In the genomic region with DNA sequence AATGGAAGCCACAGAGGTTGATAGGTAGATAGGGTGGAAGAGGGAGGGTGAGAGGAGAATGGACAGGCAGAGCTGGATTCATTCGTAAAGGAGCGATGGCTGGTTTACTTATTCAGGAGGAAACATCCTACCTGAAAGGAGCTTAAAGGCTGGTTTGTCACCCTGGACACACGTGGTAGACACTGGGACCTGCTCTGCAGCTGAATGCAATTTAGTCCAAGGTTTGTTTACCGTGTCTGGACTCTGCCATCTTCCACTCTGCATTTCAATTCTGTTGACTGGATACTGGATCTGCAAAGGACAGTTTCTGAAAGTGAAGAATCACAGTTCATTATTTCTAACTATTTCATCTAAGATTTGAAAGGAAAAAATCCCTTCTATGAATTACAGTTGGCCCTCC, we compare ENCODE assay signal across 14 cellular contexts. TPM values are rescaled to one million over a fixed set of nuclear protein-coding genes. Genes with fewer than 3 reads are reported as not detected.
"Had no signal": no experiment of that assay in that cellular context is flagged by ENCODE, and none has a peak within 500 bp of the region (broad histone marks: within the 10 kb centered on the region; RNA-seq: fewer than 3 reads in every experiment).

No MANE protein-coding gene starts in this region.

RNA-seq across cellular contexts. Expression of a gene that starts 15.6 kb away (rescaled TPM):
- total RNA-seq: activated B cell treated with CpG ODN at 0.5 μM for 24 hours; activated CD4-positive, alpha-beta memory T cell treated with anti-CD3 and anti-CD28 coated beads for 36 hours; activated CD4-positive, alpha-beta memory T cell treated with anti-CD3 and anti-CD28 coated beads, Interleukin-2, amount 10 ng/mL, durations not matched to agents 7 days and 5 days; activated CD4-positive, alpha-beta T cell treated with anti-CD3 and anti-CD28 coated beads for 36 hours; activated CD4-positive, alpha-beta T cell treated with anti-CD3 and anti-CD28 coated beads, Interleukin-2, amount 10 ng/mL, durations not matched to agents 7 days and 5 days; activated CD8-positive, alpha-beta memory T cell treated with anti-CD3 and anti-CD28 coated beads for 36 hours; activated CD8-positive, alpha-beta memory T cell treated with anti-CD3 and anti-CD28 coated beads, Interleukin-2, amount 10 ng/mL, durations not matched to agents 7 days and 5 days; activated CD8-positive, alpha-beta T cell treated with anti-CD3 and anti-CD28 coated beads for 36 hours; activated CD8-positive, alpha-beta T cell treated with anti-CD3 and anti-CD28 coated beads, Interleukin-2, amount 10 ng/mL, durations not matched to agents 7 days and 5 days; T-cell; T-helper 1 cell treated with Interleukin-12 subunit alpha and Interleukin-12 subunit beta and Interleukin-4 antibody, amounts not matched to agents 30 ng/mL and 1 ng/mL, for 36 hours; T-helper 17 cell; T-helper 2 cell treated with Interferon-gamma antibody and Interleukin-4, amounts not matched to agents 100 ng/mL and 5 ng/mL, for 36 hours; WTC11 had no signal
